Comparison of ENCODE assay signal across 16 cellular contexts in genomic region chr3:170488802-170489201, GRCh38.
DNase-seq lines count a peak whose midpoint lies in the region; ATAC-seq and TF ChIP-seq lines count a peak whose summit lies in the region.
"Had no signal": no experiment of that assay in that cellular context is flagged by ENCODE, and none has a peak within 500 bp of the region (broad histone marks: within the 10 kb centered on the region; RNA-seq: fewer than 3 reads in every experiment).

No MANE protein-coding gene starts in this region.

- no peak overlapping the region for H2BK120ac ChIP-seq in mesenchymal stem cell (ENCODE audit: low read depth, low read length)

- no peak overlapping the region for H2BK12ac ChIP-seq in mesenchymal stem cell (ENCODE audit: low read length in 2 of 2)

- 67% methylated on average over 1 of the region's 4 CpGs for WGBS in mesenchymal stem cell

- no peak overlapping the region for H3K4me3 ChIP-seq in choroid plexus epithelial cell (ENCODE audit: low read depth, low read length)
- H3K4me3 ChIP-seq in mesenchymal stem cell (ENCODE audit: insufficient read depth in 1 of 2, low read depth in 1 of 2, low read length in 2 of 2), result no peak overlapping the region
- H3K4me3 ChIP-seq: tibial artery had no signal

- H3K27me3 ChIP-seq in mesenchymal stem cell (ENCODE audit: control insufficient read depth in 1 of 2, insufficient read depth in 1 of 2, low read length in 2 of 2), result peaks cover 0 to 8% of the 10 kb centered on the region in 2 experiments

- no peak overlapping the region for H3K14ac ChIP-seq in mesenchymal stem cell (ENCODE audit: low read length in 2 of 2)

- H3K4ac ChIP-seq in mesenchymal stem cell (ENCODE audit: low read depth in 1 of 2, low read length in 2 of 2), result no peak overlapping the region

- H2AFZ ChIP-seq in mesenchymal stem cell (ENCODE audit: low read depth, low read length), result no peak overlapping the region

- peak overlapping the region; percentile 10 for H3K9ac ChIP-seq in mesenchymal stem cell (ENCODE audit: low read length)

- CTCF ChIA-PET in activated CD8-positive, alpha-beta memory T cell treated with anti-CD3 and anti-CD28 coated beads, Interleukin-2, amount 10 ng/mL, durations not matched to agents 7 days and 5 days (lab: Charles Lee), result no interaction called here

- peaks cover 23% of the 10 kb centered on the region for H3K27me3 Mint-ChIP-seq in activated CD8-positive, alpha-beta memory T cell treated with anti-CD3 and anti-CD28 coated beads, Interleukin-2, amount 10 ng/mL, durations not matched to agents 7 days and 5 days
- H3K27me3 Mint-ChIP-seq in effector memory CD8-positive, alpha-beta T cell, result peaks cover 21 to 28% of the 10 kb centered on the region in 2 donors

- H4K8ac ChIP-seq in mesenchymal stem cell (ENCODE audit: low read length), result no peak overlapping the region

- no peak overlapping the region for H3K4me2 ChIP-seq in mesenchymal stem cell (ENCODE audit: low read length, poor library complexity, severe bottlenecking)

- H3K79me1 ChIP-seq in mesenchymal stem cell (replicated peaks; ENCODE audit: low read length, poor library complexity, severe bottlenecking), result no peaks in the 10 kb centered on the region

- no peak overlapping the region for H2BK5ac ChIP-seq in mesenchymal stem cell (ENCODE audit: low read depth, low read length, poor library complexity, severe bottlenecking)

- no peak overlapping the region for H3K27ac ChIP-seq in mesenchymal stem cell (ENCODE audit: low read length, poor library complexity, severe bottlenecking)
- H3K27ac ChIP-seq: tibial artery had no signal

- no peak overlapping the region for H2BK15ac ChIP-seq in mesenchymal stem cell (ENCODE audit: low read depth, poor library complexity, severe bottlenecking)

- no peak overlapping the region for H3K23ac ChIP-seq in mesenchymal stem cell (ENCODE audit: low read length in 2 of 2)

- H3K36me3 ChIP-seq in mesenchymal stem cell (ENCODE audit: control insufficient read depth in 1 of 2, insufficient read depth in 2 of 2, low read depth in 1 of 2, low read length in 2 of 2), result peaks cover 3 to 31% of the 10 kb centered on the region in 2 experiments
- H3K36me3 ChIP-seq: tibial artery had no signal

- no peaks in the 10 kb centered on the region for H3K9me3 Mint-ChIP-seq in activated CD8-positive, alpha-beta memory T cell treated with anti-CD3 and anti-CD28 coated beads, Interleukin-2, amount 10 ng/mL, durations not matched to agents 7 days and 5 days (ENCODE audit: low read depth)
- no peaks in the 10 kb centered on the region for H3K9me3 Mint-ChIP-seq in effector memory CD8-positive, alpha-beta T cell
- H3K9me3 Mint-ChIP-seq: activated CD8-positive, alpha-beta T cell treated with anti-CD3 and anti-CD28 coated beads for 36 hours; naive B cell had no signal

- H2AK5ac ChIP-seq in mesenchymal stem cell (ENCODE audit: low read length, severe bottlenecking), result no peak overlapping the region

- no peak overlapping the region for H4K91ac ChIP-seq in mesenchymal stem cell (ENCODE audit: low read length)

- H3K36me3 Mint-ChIP-seq in activated CD8-positive, alpha-beta memory T cell treated with anti-CD3 and anti-CD28 coated beads, Interleukin-2, amount 10 ng/mL, durations not matched to agents 7 days and 5 days, result no peaks in the 10 kb centered on the region
- H3K36me3 Mint-ChIP-seq in effector memory CD8-positive, alpha-beta T cell (ENCODE audit: insufficient read depth), result no peaks in the 10 kb centered on the region
- H3K36me3 Mint-ChIP-seq: CD4-positive, CD25-positive, alpha-beta regulatory T cell; naive B cell had no signal

- no peak overlapping the region for H3K27ac Mint-ChIP-seq in activated CD8-positive, alpha-beta memory T cell treated with anti-CD3 and anti-CD28 coated beads, Interleukin-2, amount 10 ng/mL, durations not matched to agents 7 days and 5 days
- H3K27ac Mint-ChIP-seq in effector memory CD8-positive, alpha-beta T cell, result no peak overlapping the region
- H3K27ac Mint-ChIP-seq: activated CD8-positive, alpha-beta T cell treated with anti-CD3 and anti-CD28 coated beads for 36 hours; CD4-positive, CD25-positive, alpha-beta regulatory T cell; naive B cell had no signal

- H3K9me3 ChIP-seq in mesenchymal stem cell (ENCODE audit: control insufficient read depth, low read length), result no peaks in the 10 kb centered on the region
- H3K9me3 ChIP-seq: tibial artery had no signal

- no peak for ATAC-seq in activated CD8-positive, alpha-beta memory T cell treated with anti-CD3 and anti-CD28 coated beads, Interleukin-2, amount 10 ng/mL, durations not matched to agents 7 days and 5 days
- ATAC-seq in GM21367 (IDR thresholded peaks at IDR 0.05; ENCODE audit: unreplicated experiment), result no peak
- ATAC-seq in effector memory CD8-positive, alpha-beta T cell (replicated peaks), result no peak
- ATAC-seq: activated CD8-positive, alpha-beta T cell treated with anti-CD3 and anti-CD28 coated beads for 36 hours had no signal

- DNase-seq in ELR (ENCODE audit: low read depth) (peak; percentile 28), NCI-H69 (lab: John Stamatoyannopoulos, UW) (peak; percentile 91), choroid plexus epithelial cell (ENCODE audit: low read depth) (peak; percentile 90), mesenchymal stem cell (peak; percentile 63), NCI-H524 treated with DMSO at 0.1 percent for 48 hours (lab: John Stamatoyannopoulos, UW) (no peak)
- no peak for DNase-seq in activated CD8-positive, alpha-beta memory T cell treated with anti-CD3 and anti-CD28 coated beads, Interleukin-2, amount 10 ng/mL, durations not matched to agents 7 days and 5 days
- no peak for DNase-seq in effector memory CD8-positive, alpha-beta T cell
- DNase-seq: activated CD8-positive, alpha-beta T cell treated with anti-CD3 and anti-CD28 coated beads for 36 hours; activated effector memory CD4-positive, alpha-beta T cell treated with anti-CD3 and anti-CD28 coated beads, Interleukin-2, amount 50 U/mL, for 16 hours; CD4-positive, CD25-positive, alpha-beta regulatory T cell; hypothalamus; naive B cell; stimulated activated CD4-positive, alpha-beta T cell treated with anti-CD3 and anti-CD28 coated beads, Interleukin-1b, Interleukin-23, amount 100 ng/mL, for 48 hours; SW 1271; tibial artery had no signal

- no peak overlapping the region for H3K18ac ChIP-seq in mesenchymal stem cell (ENCODE audit: low read depth in 1 of 2, low read length in 2 of 2)

- H3K4me1 ChIP-seq in mesenchymal stem cell (ENCODE audit: control insufficient read depth, insufficient read depth, low read depth, low read length), result peaks cover 7% of the 10 kb centered on the region

- H3K4me3 Mint-ChIP-seq in activated CD8-positive, alpha-beta memory T cell treated with anti-CD3 and anti-CD28 coated beads, Interleukin-2, amount 10 ng/mL, durations not matched to agents 7 days and 5 days, result no peak overlapping the region
- H3K4me3 Mint-ChIP-seq in effector memory CD8-positive, alpha-beta T cell, result no peak overlapping the region
- H3K4me3 Mint-ChIP-seq: activated CD8-positive, alpha-beta T cell treated with anti-CD3 and anti-CD28 coated beads for 36 hours; CD4-positive, CD25-positive, alpha-beta regulatory T cell; naive B cell had no signal

- no peaks in the 10 kb centered on the region for H3K4me1 Mint-ChIP-seq in activated CD8-positive, alpha-beta memory T cell treated with anti-CD3 and anti-CD28 coated beads, Interleukin-2, amount 10 ng/mL, durations not matched to agents 7 days and 5 days
- H3K4me1 Mint-ChIP-seq in effector memory CD8-positive, alpha-beta T cell (ENCODE audit: low read depth in 2 of 2), result no peaks in the 10 kb centered on the region
- H3K4me1 Mint-ChIP-seq: CD4-positive, CD25-positive, alpha-beta regulatory T cell; naive B cell had no signal

- peak; percentile 24 for TF ChIP-seq CTCF in choroid plexus epithelial cell (conservative IDR thresholded peaks at IDR 0.05; ENCODE audit: low read depth, low read length)

Comparison
In these comparisons a context has a peak if more than half of its experiments do, and no peak if none do; other contexts are left out.
1. DNase-seq: peak in ELR (single experiment), NCI-H69 (single experiment), choroid plexus epithelial cell (single experiment) and mesenchymal stem cell (single experiment); none in activated CD8-positive, alpha-beta memory T cell treated with anti-CD3 and anti-CD28 coated beads, Interleukin-2, amount 10 ng/mL, durations not matched to agents 7 days and 5 days (single experiment), NCI-H524 treated with DMSO at 0.1 percent for 48 hours (single experiment) and effector memory CD8-positive, alpha-beta T cell (0 of 3).